In the genomic region with DNA sequence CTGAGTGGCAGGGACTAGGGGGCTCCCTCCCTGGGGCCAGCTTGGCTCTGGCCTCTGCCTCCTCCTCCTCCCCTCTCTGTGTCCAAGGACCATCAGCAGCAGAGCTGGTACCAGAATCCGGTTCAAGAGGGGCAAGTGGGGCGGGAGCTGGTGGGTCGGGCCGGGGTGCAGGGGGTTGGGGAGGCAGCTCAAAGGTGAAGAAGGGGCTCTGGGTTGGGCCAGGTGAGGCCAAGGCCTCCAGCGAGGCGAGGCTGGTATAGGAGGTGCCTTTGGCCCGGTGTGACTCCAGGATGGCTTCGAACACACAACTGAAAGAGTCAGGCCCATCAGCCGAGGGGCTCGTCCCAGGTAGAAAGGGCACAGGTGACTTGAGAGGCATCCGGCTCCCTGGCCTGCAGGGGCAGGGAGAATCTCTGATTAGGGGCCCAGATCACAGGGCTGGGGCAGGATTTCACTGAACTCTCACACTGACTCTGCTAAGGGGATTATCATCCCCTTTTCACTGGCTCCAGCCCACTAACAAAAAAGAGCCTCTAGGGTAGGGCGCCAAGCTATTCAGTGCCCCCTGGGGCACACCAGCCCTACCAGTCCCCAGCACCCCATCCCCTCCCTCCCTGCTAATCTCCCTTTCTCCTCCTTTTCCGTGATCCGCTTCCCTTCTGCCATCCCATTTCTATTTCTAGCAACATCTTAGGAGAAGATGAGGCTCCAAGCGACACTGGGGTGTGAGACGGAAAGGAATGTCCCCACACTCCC, we compare ENCODE assay signal across 16 cellular contexts. TPM values are rescaled to one million over a fixed set of nuclear protein-coding genes. Genes with fewer than 3 reads are reported as not detected.
DNase-seq lines count a peak whose midpoint lies in the region; ATAC-seq and TF ChIP-seq lines count a peak whose summit lies in the region.
"Had no signal": no experiment of that assay in that cellular context is flagged by ENCODE, and none has a peak within 500 bp of the region (broad histone marks: within the 10 kb centered on the region; RNA-seq: fewer than 3 reads in every experiment).

No MANE protein-coding gene starts in this region.

- no peak for TF ChIP-seq CTCF in Calu3 (IDR thresholded peaks at IDR 0.05; ENCODE audit: unreplicated experiment)
- TF ChIP-seq CTCF in HEK293 (tag by site-specific recombination; IDR thresholded peaks at IDR 0.05) = no peak
- TF ChIP-seq CTCF in dorsolateral prefrontal cortex (IDR thresholded peaks at IDR 0.05 in 54 of 56, conservative IDR thresholded peaks at IDR 0.05 in 2 of 56; ENCODE audit: low read depth in 1 of 56, partially characterized antibody in 56 of 56) = no peak
- no peak for TF ChIP-seq CTCF in osteoblast (IDR thresholded peaks at IDR 0.05; ENCODE audit: extremely low read depth, low read depth, low read length)

- H3K27me3 Mint-ChIP-seq in Calu3 (ENCODE audit: unreplicated experiment) = peaks cover 97% of the 10 kb centered on the region
- peaks cover 74 to 85% of the 10 kb centered on the region in 2 donors for H3K27me3 Mint-ChIP-seq in stimulated activated naive B cell treated with anti-CD40 and anti-IgM and Interleukin-4, amounts not matched to agents 10 μg/mL and 1 μg/mL and 100 μg/mL, for 72 hours

- H3K4me1 ChIP-seq in HEK293 (ENCODE audit: control insufficient read depth, insufficient read depth, low read length) (no peaks in the 10 kb centered on the region; the same call in 1 of the 2 replicates), osteoblast (ENCODE audit: insufficient read depth, low read length) (peaks cover 9% of the 10 kb centered on the region)

- intact Hi-C loops in Calu3 (cut with micrococcal nuclease; ENCODE audit: unreplicated experiment) = no loop called here
- intact Hi-C loops in dorsolateral prefrontal cortex (cut with DNase I) = no loop called here

- no peak overlapping the region for H3K4me3 Mint-ChIP-seq in Calu3 (ENCODE audit: low read depth, unreplicated experiment)
- H3K4me3 Mint-ChIP-seq in stimulated activated naive B cell treated with anti-CD40 and anti-IgM and Interleukin-4, amounts not matched to agents 10 μg/mL and 1 μg/mL and 100 μg/mL, for 72 hours = no peak overlapping the region

- DNase-seq in Calu3 (no peak), dorsolateral prefrontal cortex (no peak), osteoblast (ENCODE audit: insufficient read length, low spot score, missing footprints) (peak; percentile 75), LoVo (ENCODE audit: low spot score) (no peak)
- DNase-seq in stimulated activated naive B cell treated with anti-CD40 and anti-IgM and Interleukin-4, amounts not matched to agents 10 μg/mL and 1 μg/mL and 100 μg/mL, for 72 hours = no peak
- DNase-seq in activated CD4-positive, alpha-beta T cell treated with anti-CD3 and anti-CD28 coated beads, Interleukin-2, amount 50 U/mL, for 1 hour = no peak
- DNase-seq: GOT3, NCI-H524 treated with DMSO at 0.1 percent for 48 hours, PC-9 had no signal

- POLR2A ChIA-PET in HEK293 (lab: Yijun Ruan, JAX) = no interaction called here

- H2AFZ ChIP-seq in osteoblast (ENCODE audit: low read length) = no peak overlapping the region
- H2AFZ ChIP-seq: PC-9 had no signal

- H3K4me3 ChIP-seq in HEK293 (ENCODE audit: low read depth, low read length) (no peak overlapping the region), dorsolateral prefrontal cortex (peak overlapping the region in 2 of 59 donors; percentile 19 to 22), osteoblast (ENCODE audit: insufficient read depth, low read length) (no peak overlapping the region)
- H3K4me3 ChIP-seq: BLaER1 treated with 17β-estradiol and CSF1 and Interleukin-3, amounts not matched to agents 10 nM and 100 nM; PC-9; SJSA1 had no signal

- H3K36me3 ChIP-seq in HEK293 (ENCODE audit: control insufficient read depth in 2 of 2, insufficient read depth in 1 of 2, low read length in 2 of 2) (no peaks in the 10 kb centered on the region), osteoblast (ENCODE audit: insufficient read depth, low read length) (no peaks in the 10 kb centered on the region)
- H3K36me3 ChIP-seq: BLaER1 treated with 17β-estradiol and CSF1 and Interleukin-3, amounts not matched to agents 10 nM and 100 nM; SJSA1 had no signal

- H3K4me2 ChIP-seq in osteoblast (ENCODE audit: insufficient read depth, low read length) = no peak overlapping the region
- H3K4me2 ChIP-seq: KMS-11, PC-9 had no signal

- H3K27ac ChIP-seq in HEK293 (ENCODE audit: extremely low read depth, low read depth, low read length) (no peak overlapping the region), dorsolateral prefrontal cortex (peak overlapping the region in 42 of 59 donors; percentile 1 to 94 (median 53)), osteoblast (ENCODE audit: low read depth, low read length) (no peak overlapping the region)
- H3K27ac ChIP-seq: BLaER1 treated with 17β-estradiol and CSF1 and Interleukin-3, amounts not matched to agents 10 nM and 100 nM; KMS-11; PC-9; SJSA1 had no signal

- peak overlapping the region; percentile 44 for H3K27ac Mint-ChIP-seq in Calu3 (ENCODE audit: unreplicated experiment)
- no peak overlapping the region for H3K27ac Mint-ChIP-seq in stimulated activated naive B cell treated with anti-CD40 and anti-IgM and Interleukin-4, amounts not matched to agents 10 μg/mL and 1 μg/mL and 100 μg/mL, for 72 hours
- H3K27ac Mint-ChIP-seq: CD8-positive, alpha-beta T cell had no signal

- CTCF ChIA-PET in Calu3 (lab: Charles Lee) = interaction anchor here (1.0 to 1.6 kb wide), 2 partner anchors 9 to 10 kb away, joined by 4 to 5 read pairs; no protein-coding TSS in a partner anchor
- CTCF ChIA-PET in HEK293 (lab: Yijun Ruan, JAX) = interaction anchor here (1.0 to 2.3 kb wide), 3 partner anchors 10 to 184 kb away, joined by 6 to 13 read pairs (median 6); no protein-coding TSS in a partner anchor

- BruUV-seq in Calu3 (replicated peaks; lab: Mats Ljungman, UMichigan) = no TSS peak

- H3K79me2 ChIP-seq in osteoblast (ENCODE audit: insufficient read depth, low read length) = no peaks in the 10 kb centered on the region

- no peak for ATAC-seq in stimulated activated naive B cell treated with anti-CD40 and anti-IgM and Interleukin-4, amounts not matched to agents 10 μg/mL and 1 μg/mL and 100 μg/mL, for 72 hours (replicated peaks)
- ATAC-seq: CD8-positive, alpha-beta T cell had no signal

- H3K9me3 ChIP-seq in HEK293 (ENCODE audit: control insufficient read depth, insufficient read depth, low read depth, low read length) (no peaks in the 10 kb centered on the region), osteoblast (ENCODE audit: low read depth, low read length) (no peaks in the 10 kb centered on the region)
- H3K9me3 ChIP-seq: BLaER1 treated with 17β-estradiol and CSF1 and Interleukin-3, amounts not matched to agents 10 nM and 100 nM; SJSA1 had no signal

- peaks cover 0 to 44% (median 9%) of the 10 kb centered on the region in 45 donors for H3K27me3 ChIP-seq in dorsolateral prefrontal cortex
- peaks cover 66% of the 10 kb centered on the region for H3K27me3 ChIP-seq in osteoblast (ENCODE audit: insufficient read depth, low read length)

- peaks cover 8% of the 10 kb centered on the region for H3K4me1 Mint-ChIP-seq in Calu3 (ENCODE audit: low read depth, unreplicated experiment)
- peaks cover 26 to 43% of the 10 kb centered on the region in 2 donors for H3K4me1 Mint-ChIP-seq in stimulated activated naive B cell treated with anti-CD40 and anti-IgM and Interleukin-4, amounts not matched to agents 10 μg/mL and 1 μg/mL and 100 μg/mL, for 72 hours

- H4K20me1 ChIP-seq in osteoblast (ENCODE audit: insufficient read depth, low read length) = no peaks in the 10 kb centered on the region

- no peaks in the 10 kb centered on the region for H3K9me3 Mint-ChIP-seq in Calu3 (ENCODE audit: low read depth, unreplicated experiment)
- H3K9me3 Mint-ChIP-seq in stimulated activated naive B cell treated with anti-CD40 and anti-IgM and Interleukin-4, amounts not matched to agents 10 μg/mL and 1 μg/mL and 100 μg/mL, for 72 hours = no peaks in the 10 kb centered on the region
- H3K9me3 Mint-ChIP-seq: CD8-positive, alpha-beta T cell had no signal

- H3K36me3 Mint-ChIP-seq in Calu3 (ENCODE audit: insufficient read depth, unreplicated experiment) = peaks cover under 1% of the 10 kb centered on the region
- no peaks in the 10 kb centered on the region for H3K36me3 Mint-ChIP-seq in stimulated activated naive B cell treated with anti-CD40 and anti-IgM and Interleukin-4, amounts not matched to agents 10 μg/mL and 1 μg/mL and 100 μg/mL, for 72 hours
- H3K36me3 Mint-ChIP-seq: CD8-positive, alpha-beta T cell had no signal

TF ChIP-seq in HEK293, 187 proteins besides CTCF, POLR2A, EP300 and RAD21 (continues in another document):
- TF ChIP-seq PRDM1 (tag by site-specific recombination; IDR thresholded peaks at IDR 0.05) = 0 out of 2 replicates have a peak, but pooled peaks have one; percentile 24
- no peak for TF ChIP-seq ZSCAN23 (tag by site-specific recombination; IDR thresholded peaks at IDR 0.05)
- TF ChIP-seq, protein P1, sequence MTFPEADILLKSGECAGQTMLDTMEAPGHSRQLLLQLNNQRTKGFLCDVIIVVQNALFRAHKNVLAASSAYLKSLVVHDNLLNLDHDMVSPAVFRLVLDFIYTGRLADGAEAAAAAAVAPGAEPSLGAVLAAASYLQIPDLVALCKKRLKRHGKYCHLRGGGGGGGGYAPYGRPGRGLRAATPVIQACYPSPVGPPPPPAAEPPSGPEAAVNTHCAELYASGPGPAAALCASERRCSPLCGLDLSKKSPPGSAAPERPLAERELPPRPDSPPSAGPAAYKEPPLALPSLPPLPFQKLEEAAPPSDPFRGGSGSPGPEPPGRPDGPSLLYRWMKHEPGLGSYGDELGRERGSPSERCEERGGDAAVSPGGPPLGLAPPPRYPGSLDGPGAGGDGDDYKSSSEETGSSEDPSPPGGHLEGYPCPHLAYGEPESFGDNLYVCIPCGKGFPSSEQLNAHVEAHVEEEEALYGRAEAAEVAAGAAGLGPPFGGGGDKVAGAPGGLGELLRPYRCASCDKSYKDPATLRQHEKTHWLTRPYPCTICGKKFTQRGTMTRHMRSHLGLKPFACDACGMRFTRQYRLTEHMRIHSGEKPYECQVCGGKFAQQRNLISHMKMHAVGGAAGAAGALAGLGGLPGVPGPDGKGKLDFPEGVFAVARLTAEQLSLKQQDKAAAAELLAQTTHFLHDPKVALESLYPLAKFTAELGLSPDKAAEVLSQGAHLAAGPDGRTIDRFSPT (tag by site-specific recombination; IDR thresholded peaks at IDR 0.05) = no peak

RNA-seq across cellular contexts. Expression of a gene that starts 4.6 kb away (rescaled TPM):
- total RNA-seq in Calu3 (2022) (0.34 and 0.35 TPM in 2 replicates), dorsolateral prefrontal cortex (100 to 1,000 TPM in 119 of 120 experiments, 10 to 100 TPM in 1; 92.5 to 483 (median 306) TPM), osteoblast (0.29 and 0.72 TPM in 2 replicates)
- total RNA-seq: M059J had no signal

RNA-seq across cellular contexts. Expression of a gene that starts 6.7 kb away (rescaled TPM):
- total RNA-seq in Calu3 (2022) (5.5 and 6.4 TPM in 2 replicates), dorsolateral prefrontal cortex (10 to 100 TPM; 13.9 to 50.1 (median 32.5) TPM), osteoblast (5.9 and 9.4 TPM in 2 replicates)

RNA-seq across cellular contexts. Expression of a gene that starts 18.4 kb away (rescaled TPM):
- total RNA-seq in Calu3 (2022) = 38.1 and 43.8 TPM in 2 replicates
- total RNA-seq in dorsolateral prefrontal cortex = 100 to 1,000 TPM in 6 of 120 experiments, 10 to 100 TPM in 114; 53.3 to 107 (median 81.5) TPM
- 46.7 and 46.9 TPM in 2 replicates for total RNA-seq in osteoblast

RNA-seq across cellular contexts. Expression of a gene that starts 18.5 kb away (rescaled TPM):
- 64.7 and 72.9 TPM in 2 replicates for total RNA-seq in Calu3 (2022)
- 10 to 100 TPM in 45 of 120 experiments, 1 to 10 TPM in 75; 3.3 to 26.3 (median 8.5) TPM for total RNA-seq in dorsolateral prefrontal cortex
- total RNA-seq in osteoblast = 17.7 and 20.3 TPM in 2 replicates

RNA-seq across cellular contexts. Expression of a gene that starts 37.4 kb away (rescaled TPM):
- 0.57 and 0.59 TPM in 2 replicates for total RNA-seq in Calu3 (2022)
- 1 to 10 TPM in 4 of 120 experiments, under 1 TPM in 54, not detected in 62; 0.26 to 1.3 (median 0.45) TPM for total RNA-seq in dorsolateral prefrontal cortex
- not detected in 2 replicates for total RNA-seq in osteoblast
- total RNA-seq: A673, M059J, SJSA1 had no signal

Comparison
In these comparisons a context has a peak if more than half of its experiments do, and no peak if none do; other contexts are left out.
1. H3K27ac ChIP-seq: peak in dorsolateral prefrontal cortex (42 of 59); none in HEK293 (single experiment) and osteoblast (single experiment).
2. RNA of a gene that starts 4.6 kb away (total RNA-seq): 92.5 to 483 TPM in dorsolateral prefrontal cortex; 0.29 to 0.72 TPM in osteoblast and 0.34 to 0.35 TPM in Calu3; every median in the first group is over 10 times any median in the second.